ENCODE assay signal across 34 cellular contexts in genomic region chr14:99644035-99644587, GRCh38. TPM values are rescaled to one million over a fixed set of nuclear protein-coding genes. Genes with fewer than 3 reads are reported as not detected.
DNase-seq lines count a peak whose midpoint lies in the region; ATAC-seq and TF ChIP-seq lines count a peak whose summit lies in the region.
"Had no signal": no experiment of that assay in that cellular context is flagged by ENCODE, and none has a peak within 500 bp of the region (broad histone marks: within the 10 kb centered on the region; RNA-seq: fewer than 3 reads in every experiment).

No MANE protein-coding gene starts in this region.

- no peak for TF ChIP-seq RAD21 in IMR-90 (IDR thresholded peaks at IDR 0.05; ENCODE audit: low read length)

- H3K9me3 ChIP-seq in ES-I3 (ENCODE audit: control insufficient read depth, insufficient read depth, low read length) (no peaks in the 10 kb centered on the region), IMR-90 (ENCODE audit: control insufficient read depth, insufficient read depth, low read length) (no peaks in the 10 kb centered on the region), iPS-15b (ENCODE audit: control insufficient read depth, insufficient read depth, low read length) (no peaks in the 10 kb centered on the region), osteoblast (ENCODE audit: low read depth, low read length) (no peaks in the 10 kb centered on the region)
- H3K9me3 ChIP-seq: gastrocnemius medialis, mucosa of descending colon, sigmoid colon, SJCRH30, suprapubic skin had no signal

- 100% methylated on average over 8 of the region's 11 CpGs; no CpG with 5 or more reads in 1 of the 2 experiments for WGBS in IMR-90 (ENCODE audit: extremely low coverage in 2 of 2, insufficient read length in 1 of 2), 2 experiments

- intact Hi-C loops in IMR-90 (cut with micrococcal nuclease): no loop called here

- peaks cover 13% of the 10 kb centered on the region for H3K27me3 Mint-ChIP-seq in glutamatergic neuron (ENCODE audit: unreplicated experiment)

- dilution Hi-C loops in IMR-90 (cut with HindIII; ENCODE audit: low sequenced_read_pairs, unreplicated experiment): no loop called here

- no peaks in the 10 kb centered on the region for H3K36me3 Mint-ChIP-seq in glutamatergic neuron (ENCODE audit: unreplicated experiment)
- H3K36me3 Mint-ChIP-seq: activated CD4-positive, alpha-beta memory T cell treated with anti-CD3 and anti-CD28 coated beads for 36 hours; CD14-positive monocyte; stimulated activated memory B cell treated with anti-CD40 and anti-IgM and Interleukin-4, amounts not matched to agents 10 μg/mL and 1 μg/mL and 100 μg/mL, for 72 hours had no signal

- no peak for TF ChIP-seq POLR2A in IMR-90 (IDR thresholded peaks at IDR 0.05; ENCODE audit: low read depth, low read length)

- in situ Hi-C loops in IMR-90 (cut with MboI; ENCODE audit: low sequenced_read_pairs): no loop called here

- no peak overlapping the region for H2AK5ac ChIP-seq in IMR-90 (ENCODE audit: low read depth, low read length)

- no TSS peak for BruUV-seq in IMR-90 (replicated peaks; lab: Mats Ljungman, UMichigan)

- H3K9me1 ChIP-seq in IMR-90 (ENCODE audit: insufficient read depth, low read length): no peaks in the 10 kb centered on the region

- no peak overlapping the region for H3K23ac ChIP-seq in IMR-90 (ENCODE audit: low read depth, low read length)

- H3K9ac ChIP-seq in ES-I3 (ENCODE audit: low read depth, low read length) (peak overlapping the region; percentile 61; the same call in 1 of the 2 replicates), IMR-90 (ENCODE audit: low read depth, low read length) (no peak overlapping the region), iPS-15b (ENCODE audit: low read depth, low read length) (no peak overlapping the region)
- H3K9ac ChIP-seq: KMS-11 had no signal

- H4K5ac ChIP-seq in IMR-90 (ENCODE audit: low read depth, low read length): no peak overlapping the region

- H4K91ac ChIP-seq in IMR-90 (ENCODE audit: insufficient read depth, low read depth, low read length): no peak overlapping the region

- no peaks in the 10 kb centered on the region for H3K4me1 ChIP-seq in ES-I3 (ENCODE audit: insufficient read depth, low read length)
- H3K4me1 ChIP-seq in IMR-90 (ENCODE audit: control insufficient read depth, insufficient read depth, low read length): peaks cover 4% of the 10 kb centered on the region; the same call in 1 of the 2 replicates
- peaks cover 6% of the 10 kb centered on the region for H3K4me1 ChIP-seq in iPS-15b (ENCODE audit: control insufficient read depth, insufficient read depth, low read length)
- H3K4me1 ChIP-seq in osteoblast (ENCODE audit: insufficient read depth, low read length): peaks cover 11% of the 10 kb centered on the region
- no peaks in the 10 kb centered on the region for H3K4me1 ChIP-seq in foreskin keratinocyte
- H3K4me1 ChIP-seq: gastrocnemius medialis, SJCRH30 had no signal

- H3K79me2 ChIP-seq in osteoblast (ENCODE audit: insufficient read depth, low read length): peaks cover 7% of the 10 kb centered on the region
- H3K79me2 ChIP-seq: hepatocyte had no signal

- H2BK5ac ChIP-seq in IMR-90 (ENCODE audit: low read depth, low read length, poor library complexity, severe bottlenecking): no peak overlapping the region

- H3K14ac ChIP-seq in IMR-90 (replicated peaks; ENCODE audit: low read depth, low read length): no peak overlapping the region

- POLR2A ChIA-PET in IMR-90 (lab: Charles Lee; ENCODE audit: unreplicated experiment) (no interaction called here), HEK293T (lab: Yijun Ruan, JAX) (no interaction called here)

- H2BK120ac ChIP-seq in IMR-90 (ENCODE audit: low read depth, low read length): no peak overlapping the region

- H3K27ac Mint-ChIP-seq in glutamatergic neuron (ENCODE audit: unreplicated experiment): no peak overlapping the region
- H3K27ac Mint-ChIP-seq: activated CD4-positive, alpha-beta memory T cell treated with anti-CD3 and anti-CD28 coated beads for 36 hours; activated T-helper 1 cell treated with anti-CD3 and anti-CD28 coated beads, Interleukin-12 subunit alpha, Interleukin-12 subunit beta, Interleukin-2, Interleukin-4 antibody, amounts not matched to agents 30 ng/mL and 10 ng/mL and 1 ng/mL, durations not matched to agents 14 hours and 24 hours and 36 hours; CD14-positive monocyte; dendritic cell treated with granulocyte-macrophage colony-stimulating factor and Interleukin-4, amounts not matched to agents 40 ng/mL and 50 ng/mL, for 4 days; stimulated activated memory B cell treated with anti-CD40 and anti-IgM and Interleukin-4, amounts not matched to agents 10 μg/mL and 1 μg/mL and 100 μg/mL, for 72 hours had no signal

- H3K4me1 Mint-ChIP-seq in glutamatergic neuron (ENCODE audit: low read depth, unreplicated experiment): no peaks in the 10 kb centered on the region
- H3K4me1 Mint-ChIP-seq: stimulated activated memory B cell treated with anti-CD40 and anti-IgM and Interleukin-4, amounts not matched to agents 10 μg/mL and 1 μg/mL and 100 μg/mL, for 72 hours had no signal

- H3K4me3 Mint-ChIP-seq in glutamatergic neuron (ENCODE audit: unreplicated experiment): no peak overlapping the region
- H3K4me3 Mint-ChIP-seq: activated CD4-positive, alpha-beta memory T cell treated with anti-CD3 and anti-CD28 coated beads for 36 hours; activated T-helper 1 cell treated with anti-CD3 and anti-CD28 coated beads, Interleukin-12 subunit alpha, Interleukin-12 subunit beta, Interleukin-2, Interleukin-4 antibody, amounts not matched to agents 30 ng/mL and 10 ng/mL and 1 ng/mL, durations not matched to agents 14 hours and 24 hours and 36 hours; dendritic cell treated with granulocyte-macrophage colony-stimulating factor and Interleukin-4, amounts not matched to agents 40 ng/mL and 50 ng/mL, for 4 days; stimulated activated memory B cell treated with anti-CD40 and anti-IgM and Interleukin-4, amounts not matched to agents 10 μg/mL and 1 μg/mL and 100 μg/mL, for 72 hours had no signal

- no peak for TF ChIP-seq CTCF in IMR-90 (conservative IDR thresholded peaks at IDR 0.05; ENCODE audit: low read depth, low read length)
- no peak for TF ChIP-seq CTCF in osteoblast (IDR thresholded peaks at IDR 0.05; ENCODE audit: extremely low read depth, low read depth, low read length)
- no peak for TF ChIP-seq CTCF in glutamatergic neuron (IDR thresholded peaks at IDR 0.05; ENCODE audit: partially characterized antibody, unreplicated experiment)
- TF ChIP-seq CTCF in foreskin keratinocyte (conservative IDR thresholded peaks at IDR 0.05): no peak

- H2BK15ac ChIP-seq in IMR-90 (ENCODE audit: low read depth, low read length): no peak overlapping the region

- DNase-seq in IMR-90 (no peak), osteoblast (ENCODE audit: insufficient read length, low spot score, missing footprints) (peak; percentile 87), mesenteric fat pad (ENCODE audit: low spot score) (no peak), HEK293T (ENCODE audit: extremely low spot score) (no peak), glutamatergic neuron (no peak), foreskin keratinocyte (no peak)
- DNase-seq: activated CD4-positive, alpha-beta memory T cell treated with anti-CD3 and anti-CD28 coated beads for 36 hours; activated CD4-positive, CD25-positive, alpha-beta regulatory T cell treated with anti-CD3 and anti-CD28 coated beads, Interleukin-2, amount 50 U/mL, for 72 hours; activated CD8-positive, alpha-beta memory T cell treated with anti-CD3 and anti-CD28 coated beads, Interleukin-2, amount 50 U/mL, for 4 hours; activated naive CD4-positive, alpha-beta T cell treated with anti-CD3 and anti-CD28 coated beads, Interleukin-2, amount 50 U/mL, for 16 hours; aorta; gastrocnemius medialis; GOT3; MM.1S; mucosa of descending colon; NCI-H345; NCI-H774; sigmoid colon; SJCRH30; stimulated activated CD4-positive, alpha-beta T cell treated with anti-CD3 and anti-CD28 coated beads, Interleukin-4, amount 100 ng/mL, for 24 hours; T-helper 1 cell had no signal

- H3K27ac ChIP-seq in IMR-90 (ENCODE audit: insufficient read depth, low read length) (no peak overlapping the region), osteoblast (ENCODE audit: low read depth, low read length) (no peak overlapping the region), foreskin keratinocyte (no peak overlapping the region)
- H3K27ac ChIP-seq: cardiac muscle cell, gastrocnemius medialis, hepatocyte, KMS-11, SJCRH30, suprapubic skin had no signal

- CTCF ChIA-PET in IMR-90 (lab: Yijun Ruan, JAX) (no interaction called here), HEK293T (lab: Yijun Ruan, JAX) (interaction anchor here (0.6 kb wide), 1 partner anchor 17 kb away, joined by 3 read pairs; no protein-coding TSS in a partner anchor)

- no peak overlapping the region for H4K8ac ChIP-seq in IMR-90 (ENCODE audit: low read depth in 2 of 2, low read length in 2 of 2)

- H3K4ac ChIP-seq in IMR-90 (ENCODE audit: low read depth, low read length): no peak overlapping the region

- no peak overlapping the region for H3K56ac ChIP-seq in IMR-90 (ENCODE audit: extremely low read depth, insufficient read depth, low read length)

- H3K4me2 ChIP-seq in IMR-90 (ENCODE audit: low read depth, low read length) (no peak overlapping the region), osteoblast (ENCODE audit: insufficient read depth, low read length) (no peak overlapping the region)
- H3K4me2 ChIP-seq: KMS-11 had no signal

- no peak overlapping the region for H2BK20ac ChIP-seq in IMR-90 (ENCODE audit: low read depth, low read length)

- H3K36me3 ChIP-seq in ES-I3 (ENCODE audit: insufficient read depth, low read length) (no peaks in the 10 kb centered on the region), IMR-90 (ENCODE audit: control insufficient read depth, insufficient read depth, low read length) (no peaks in the 10 kb centered on the region), iPS-15b (ENCODE audit: control insufficient read depth, insufficient read depth, low read length) (no peaks in the 10 kb centered on the region), osteoblast (ENCODE audit: insufficient read depth, low read length) (no peaks in the 10 kb centered on the region)
- H3K36me3 ChIP-seq: cardiac muscle cell, gastrocnemius medialis, sigmoid colon, SJCRH30, suprapubic skin had no signal

- no peaks in the 10 kb centered on the region for H3K79me1 ChIP-seq in IMR-90 (ENCODE audit: low read depth in 1 of 2, low read length in 2 of 2)

- peaks cover 2% of the 10 kb centered on the region for H3K9me3 Mint-ChIP-seq in glutamatergic neuron (ENCODE audit: unreplicated experiment)
- H3K9me3 Mint-ChIP-seq: activated CD4-positive, alpha-beta memory T cell treated with anti-CD3 and anti-CD28 coated beads for 36 hours; activated T-helper 1 cell treated with anti-CD3 and anti-CD28 coated beads, Interleukin-12 subunit alpha, Interleukin-12 subunit beta, Interleukin-2, Interleukin-4 antibody, amounts not matched to agents 30 ng/mL and 10 ng/mL and 1 ng/mL, durations not matched to agents 14 hours and 24 hours and 36 hours; dendritic cell treated with granulocyte-macrophage colony-stimulating factor and Interleukin-4, amounts not matched to agents 40 ng/mL and 50 ng/mL, for 4 days; stimulated activated memory B cell treated with anti-CD40 and anti-IgM and Interleukin-4, amounts not matched to agents 10 μg/mL and 1 μg/mL and 100 μg/mL, for 72 hours had no signal

- peaks cover 4% of the 10 kb centered on the region; the same call in 1 of the 2 replicates for H3K27me3 ChIP-seq in IMR-90 (ENCODE audit: control insufficient read depth, insufficient read depth, low read length)
- H3K27me3 ChIP-seq in iPS-15b (ENCODE audit: control insufficient read depth, insufficient read depth, low read length): peaks cover 19% of the 10 kb centered on the region
- H3K27me3 ChIP-seq in osteoblast (ENCODE audit: insufficient read depth, low read length): no peaks in the 10 kb centered on the region
- H3K27me3 ChIP-seq in foreskin keratinocyte: peaks cover 9% of the 10 kb centered on the region
- H3K27me3 ChIP-seq: hepatocyte, sigmoid colon, SJCRH30 had no signal

- H2AFZ ChIP-seq in IMR-90 (replicated peaks; ENCODE audit: low read length, poor library complexity) (peak overlapping the region; percentile 94), osteoblast (ENCODE audit: low read length) (no peak overlapping the region)

- peak overlapping the region; percentile 13 for H2AK9ac ChIP-seq in IMR-90 (replicated peaks; ENCODE audit: low read depth, low read length, poor library complexity)

- H3K4me3 ChIP-seq in IMR-90 (ENCODE audit: insufficient read depth, low read depth, low read length) (no peak overlapping the region), iPS-15b (ENCODE audit: low read depth, low read length) (peak overlapping the region; percentile 43), osteoblast (ENCODE audit: insufficient read depth, low read length) (no peak overlapping the region)
- H3K4me3 ChIP-seq: GM12878, mucosa of descending colon, SJCRH30 had no signal

- no peak overlapping the region for H3K18ac ChIP-seq in IMR-90 (ENCODE audit: low read depth, low read length)

- H4K20me1 ChIP-seq in IMR-90 (ENCODE audit: insufficient read depth, low read length): no peaks in the 10 kb centered on the region
- H4K20me1 ChIP-seq in osteoblast (ENCODE audit: insufficient read depth, low read length): no peaks in the 10 kb centered on the region

- ATAC-seq in IMR-90 (ENCODE audit: low read depth): no peak
- no peak for ATAC-seq in foreskin keratinocyte
- ATAC-seq: gastrocnemius medialis; GM12878; stimulated activated memory B cell treated with anti-CD40 and anti-IgM and Interleukin-4, amounts not matched to agents 10 μg/mL and 1 μg/mL and 100 μg/mL, for 72 hours had no signal

RNA-seq across cellular contexts. Expression of gene HHIPL1, which starts 0.8 kb away (rescaled TPM):
- total RNA-seq in IMR-90 (2012; rRNA removed): 0.56 and 0.72 TPM in 2 replicates
- polyA plus RNA-seq in IMR-90 (2012; rRNA removed): 0.65 and 1.4 TPM in 2 replicates
- 0.48 and 1.5 TPM in 2 replicates for polyA plus RNA-seq in IMR-90 (2012; cell fraction: cytosol; rRNA removed)
- polyA plus RNA-seq in IMR-90 (2012; cell fraction: nucleus; rRNA removed; ENCODE audit: low replicate concordance): 0.64 and 1.3 TPM in 2 replicates
- 11.2 and 12.3 TPM in 2 replicates for total RNA-seq in osteoblast
- total RNA-seq in mesenteric fat pad: 3.8 TPM
- total RNA-seq in glutamatergic neuron (ENCODE audit: unreplicated experiment): 0.47 TPM
- 0.46 and 0.71 TPM in 2 replicates for total RNA-seq in foreskin keratinocyte
- polyA plus RNA-seq in foreskin keratinocyte: 0.45 and 0.58 TPM in 2 replicates
- total RNA-seq: activated T-helper 1 cell treated with anti-CD3 and anti-CD28 coated beads, Interleukin-12 subunit alpha, Interleukin-12 subunit beta, Interleukin-2, Interleukin-4 antibody, amounts not matched to agents 30 ng/mL and 10 ng/mL and 1 ng/mL, durations not matched to agents 14 hours and 24 hours and 36 hours; GM12878; HT1080; SJCRH30 had no signal
- polyA plus RNA-seq: CD14-positive monocyte had no signal

RNA-seq across cellular contexts. Expression of gene CYP46A1, which starts 40.0 kb away (rescaled TPM):
- under 0.01 and 0.18 TPM in 2 replicates for total RNA-seq in IMR-90 (2012; rRNA removed)
- 0.24 and 0.31 TPM in 2 replicates for polyA plus RNA-seq in IMR-90 (2012; rRNA removed)
- 0.09 and 0.31 TPM in 2 replicates for polyA plus RNA-seq in IMR-90 (2012; cell fraction: cytosol; rRNA removed)
- polyA plus RNA-seq in IMR-90 (2012; cell fraction: nucleus; rRNA removed; ENCODE audit: low replicate concordance): 1.0 and 1.2 TPM in 2 replicates
- total RNA-seq in osteoblast: 0.36 and 0.59 TPM in 2 replicates
- total RNA-seq in mesenteric fat pad: 3.1 TPM
- total RNA-seq in glutamatergic neuron (ENCODE audit: unreplicated experiment): 2.1 TPM
- total RNA-seq in foreskin keratinocyte: 0.04 TPM in 1 of 2 replicates, not detected in the other
- polyA plus RNA-seq in foreskin keratinocyte: 0.02 TPM in 1 of 2 replicates, not detected in the other
- total RNA-seq: activated T-helper 1 cell treated with anti-CD3 and anti-CD28 coated beads, Interleukin-12 subunit alpha, Interleukin-12 subunit beta, Interleukin-2, Interleukin-4 antibody, amounts not matched to agents 30 ng/mL and 10 ng/mL and 1 ng/mL, durations not matched to agents 14 hours and 24 hours and 36 hours; GM12878; HT1080; RPMI7951 had no signal
- polyA plus RNA-seq: CD14-positive monocyte had no signal

RNA-seq across cellular contexts. Expression of gene CCDC85C, which starts 40.1 kb away (rescaled TPM):
- total RNA-seq in IMR-90 (2012; rRNA removed) (13.9 and 16.0 TPM in 2 replicates), osteoblast (3.2 and 3.6 TPM in 2 replicates), mesenteric fat pad (5.2 TPM), glutamatergic neuron (ENCODE audit: unreplicated experiment) (32.3 TPM), foreskin keratinocyte (51.9 and 65.2 TPM in 2 replicates)
- polyA plus RNA-seq in IMR-90 (2012; rRNA removed) (19.0 and 22.2 TPM in 2 replicates), foreskin keratinocyte (26.0 and 35.4 TPM in 2 replicates)
- 10.9 and 15.5 TPM in 2 replicates for polyA plus RNA-seq in IMR-90 (2012; cell fraction: cytosol; rRNA removed)
- polyA plus RNA-seq in IMR-90 (2012; cell fraction: nucleus; rRNA removed; ENCODE audit: low replicate concordance): 11.3 and 20.4 TPM in 2 replicates
